ENCODE assay signal across 29 cellular contexts in the genomic region with DNA sequence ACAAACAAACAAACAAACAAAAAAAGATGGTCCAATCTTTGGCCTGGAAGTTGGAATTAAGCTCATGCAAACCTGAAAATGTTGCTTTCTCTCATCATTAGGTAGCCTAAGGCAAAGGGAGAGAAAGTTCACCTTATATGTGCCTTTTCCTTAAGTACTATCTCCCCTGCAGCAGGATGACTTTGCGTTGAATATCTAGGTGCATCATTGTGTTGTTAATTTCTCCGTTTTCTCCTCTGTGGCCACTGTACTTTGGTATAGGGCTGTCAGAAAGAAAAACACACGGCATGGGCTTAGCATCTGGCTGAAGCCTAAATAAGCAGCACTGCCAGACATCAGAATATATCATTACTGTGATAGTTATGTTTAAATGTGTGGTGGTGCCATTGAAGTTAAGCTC.
A peak's percentile ranks its signal among the peaks of the same experiment; 100 is the strongest.
DNase-seq lines count a peak whose midpoint lies in the region; ATAC-seq, FAIRE-seq and TF ChIP-seq lines count a peak whose summit lies in the region.
"Had no signal": no experiment of that assay in that cellular context is flagged by ENCODE, and none has a peak within 500 bp of the region (broad histone marks: within the 10 kb centered on the region; RNA-seq: fewer than 3 reads in every experiment).

No MANE protein-coding gene starts in this region.

- no peaks in the 10 kb centered on the region for H3K9me1 ChIP-seq in K562 (ENCODE audit: control insufficient read depth, insufficient read depth, low read length)

- peaks cover 8% of the 10 kb centered on the region for H3F3A ChIP-seq in SK-N-SH (replicated peaks; ENCODE audit: insufficient read depth)

- TF ChIP-seq EP300 in K562 (IDR thresholded peaks at IDR 0.05; ENCODE audit: low read length) (no peak), SK-N-SH (IDR thresholded peaks at IDR 0.05; ENCODE audit: borderline replicate concordance in 1 of 2, low read depth in 1 of 2, low read length in 1 of 2) (no peak)

- no peaks in the 10 kb centered on the region for H3K79me2 ChIP-seq in K562 (ENCODE audit: control insufficient read depth, insufficient read depth, low read length)
- H3K79me2 ChIP-seq in SK-N-SH (ENCODE audit: insufficient read depth): no peaks in the 10 kb centered on the region

- BruUV-seq in K562 (replicated peaks; lab: Mats Ljungman, UMichigan): no TSS peak

- no peak for TF ChIP-seq POLR2A in K562 (conservative IDR thresholded peaks at IDR 0.05)

- no peak overlapping the region for H3K9ac ChIP-seq in BLaER1 treated with 17β-estradiol and CSF1 and Interleukin-3, amounts not matched to agents 10 nM and 100 nM
- no peak overlapping the region for H3K9ac ChIP-seq in K562 (ENCODE audit: insufficient read depth in 1 of 2, low read depth in 2 of 2, low read length in 2 of 2)
- H3K9ac ChIP-seq in neuronal stem cell (ENCODE audit: low read depth, low read length, poor library complexity): no peak overlapping the region
- no peak overlapping the region for H3K9ac ChIP-seq in SK-N-SH

- CTCF ChIA-PET in K562 (lab: Yijun Ruan, JAX; ENCODE audit: low intra/inter-chr PET ratio) (no interaction called here), SK-N-SH (lab: Yijun Ruan, JAX) (interaction anchor here (1.0 kb wide), 1 partner anchor 175 kb away, joined by 3 read pairs; no protein-coding TSS in a partner anchor)

- H2AFZ ChIP-seq in K562 (ENCODE audit: low read depth, low read length) (peak overlapping the region; percentile 47; the same call in 1 of the 2 replicates), neuronal stem cell (ENCODE audit: low read length) (peak overlapping the region; percentile 53), SK-N-SH (ENCODE audit: low read depth) (no peak overlapping the region)

- no peak overlapping the region for H3K4ac ChIP-seq in neuronal stem cell (ENCODE audit: low read length)

- intact Hi-C loops in K562 (cut with micrococcal nuclease): loop anchor here (5.0 kb wide), 1 partner anchor 124 kb away; no protein-coding TSS in a partner anchor

- DNase-seq in NAMALWA (ENCODE audit: low spot score): peak; percentile 44
- DNase-seq in K562 (ENCODE audit: extremely low read depth in 1 of 4, low spot score in 3 of 4): no peak
- no peak for DNase-seq in neuronal stem cell (ENCODE audit: low spot score)
- no peak for DNase-seq in activated CD4-positive, alpha-beta T cell treated with anti-CD3 and anti-CD28 coated beads for 48 hours
- no peak for DNase-seq in UCSD-AML1 (lab: John Stamatoyannopoulos, UW; ENCODE audit: unreplicated experiment)
- DNase-seq in SK-N-SH: no peak
- DNase-seq: CD8-positive, alpha-beta T cell; DMS 273 treated with DMSO at 0.1 percent for 48 hours; DMS79 treated with DMSO at 0.1 percent for 48 hours; KG1; MM.1S; NCI-H1092; NCI-H1417 treated with DMSO at 0.1 percent for 48 hours; NCI-H1694 treated with DMSO at 0.1 percent for 48 hours; NCI-H2081; NCI-H2227 treated with DMSO at 0.1 percent for 48 hours; NCI-H510A; NCI-H69; OCI-M1; SIG-M5; SW 1271 had no signal

- FAIRE-seq in K562 (lab: Jason Lieb, UNC): no peak
- FAIRE-seq: GM12892, GM19239, H54, HepG2, RCC 7860 had no signal

- no peak overlapping the region for H2AK5ac ChIP-seq in neuronal stem cell (ENCODE audit: low read depth, low read length)

- no peaks in the 10 kb centered on the region for H4K20me1 ChIP-seq in BLaER1 treated with 17β-estradiol and CSF1 and Interleukin-3, amounts not matched to agents 10 nM and 100 nM
- H4K20me1 ChIP-seq in K562 (replicated peaks; ENCODE audit: control insufficient read depth, insufficient read depth, low read length): no peaks in the 10 kb centered on the region
- no peaks in the 10 kb centered on the region; the same call in 1 of the 2 replicates for H4K20me1 ChIP-seq in SK-N-SH (ENCODE audit: insufficient read depth)

- no peak overlapping the region for H4K91ac ChIP-seq in neuronal stem cell (ENCODE audit: low read depth, low read length, poor library complexity)

- no peak overlapping the region for H3K23ac ChIP-seq in neuronal stem cell (ENCODE audit: low read depth, low read length, poor library complexity)

- TF ChIP-seq CTCF in K562 (IDR thresholded peaks at IDR 0.05 in 2 of 3, conservative IDR thresholded peaks at IDR 0.05 in 1 of 3; ENCODE audit: insufficient read depth in 2 of 3, low read depth in 1 of 3, low read length in 3 of 3) (no peak), SK-N-SH (IDR thresholded peaks at IDR 0.05) (no peak)

- no peak overlapping the region for H3K14ac ChIP-seq in neuronal stem cell (ENCODE audit: low read length)

- H4K8ac ChIP-seq in neuronal stem cell (ENCODE audit: low read depth, low read length): no peak overlapping the region

- no peaks in the 10 kb centered on the region for H3K79me1 ChIP-seq in neuronal stem cell (ENCODE audit: low read depth, low read length)

- TF ChIP-seq RAD21 in K562 (CRISPR knock-in tag; conservative IDR thresholded peaks at IDR 0.05 in 1 of 2, IDR thresholded peaks at IDR 0.05 in 1 of 2) (no peak), SK-N-SH (IDR thresholded peaks at IDR 0.05; ENCODE audit: low read length) (no peak)

- peak overlapping the region in 2 of 11 experiments; percentile 1 to 15; a peak in 1 of 22 replicates for H3K27ac ChIP-seq in BLaER1 treated with 17β-estradiol and CSF1 and Interleukin-3, amounts not matched to agents 10 nM and 100 nM
- H3K27ac ChIP-seq in K562 (ENCODE audit: extremely low read depth, low read depth, low read length) (no peak overlapping the region), neuronal stem cell (replicated peaks; ENCODE audit: low read length) (no peak overlapping the region), SK-N-SH (ENCODE audit: low read depth in 2 of 2, low read length in 1 of 2) (no peak overlapping the region)
- H3K27ac ChIP-seq: C4-2B, SK-N-MC had no signal

- in situ Hi-C loops in K562 (cut with MboI): no loop called here

- H3K18ac ChIP-seq in neuronal stem cell (ENCODE audit: low read length): no peak overlapping the region

- H2BK15ac ChIP-seq in neuronal stem cell (ENCODE audit: low read length): no peak overlapping the region

- H2BK120ac ChIP-seq in neuronal stem cell (ENCODE audit: low read depth, low read length): no peak overlapping the region

- 31% methylated on average over 2 of the region's 3 CpGs for WGBS in K562 (ENCODE audit: insufficient coverage, low coverage, missing lambda C conversion rate)
- WGBS in neuronal stem cell (ENCODE audit: extremely low coverage in 2 of 2, insufficient read length in 2 of 2, insufficient replicate concordance in 1 of 2), 2 donors: no CpG with 5 or more reads among the region's 3 CpGs
- 79% methylated on average over 3 of the region's 3 CpGs for WGBS in SK-N-SH (ENCODE audit: low lambda C conversion rate)

- H3K4me3 ChIP-seq in BLaER1 treated with 17β-estradiol and CSF1 and Interleukin-3, amounts not matched to agents 10 nM and 100 nM: no peak overlapping the region
- no peak overlapping the region for H3K4me3 ChIP-seq in K562
- no peak overlapping the region for H3K4me3 ChIP-seq in neuronal stem cell (ENCODE audit: low read length in 2 of 2)
- no peak overlapping the region for H3K4me3 ChIP-seq in SK-N-SH (ENCODE audit: low read depth in 2 of 2, low read length in 1 of 2)
- H3K4me3 ChIP-seq: SK-N-MC had no signal

- ATAC-seq in K562: no peak
- ATAC-seq: CD8-positive, alpha-beta T cell; HepG2 had no signal

- H3K4me1 ChIP-seq in BLaER1 treated with 17β-estradiol and CSF1 and Interleukin-3, amounts not matched to agents 10 nM and 100 nM: peaks cover 33 to 60% (median 42%) of the 10 kb centered on the region in 10 experiments
- no peaks in the 10 kb centered on the region for H3K4me1 ChIP-seq in K562 (replicated peaks in 1 of 2; ENCODE audit: control insufficient read depth in 2 of 2, insufficient read depth in 2 of 2, low read length in 2 of 2)
- H3K4me1 ChIP-seq in neuronal stem cell (ENCODE audit: control insufficient read depth in 2 of 2, insufficient read depth in 1 of 2, low read depth in 1 of 2, low read length in 2 of 2): no peaks in the 10 kb centered on the region
- H3K4me1 ChIP-seq in SK-N-SH (ENCODE audit: control insufficient read depth in 1 of 2, insufficient read depth in 2 of 2, low read depth in 1 of 2, low read length in 1 of 2): peaks cover 0 to 11% of the 10 kb centered on the region in 2 experiments; a peak in 2 of 4 replicates

- POLR2A ChIA-PET in K562 (lab: Yijun Ruan, JAX): no interaction called here
- POLR2A ChIA-PET in SK-N-SH (lab: Yijun Ruan, JAX): no interaction called here

- no peak overlapping the region for H2BK5ac ChIP-seq in neuronal stem cell (ENCODE audit: low read length)

- H2BK12ac ChIP-seq in neuronal stem cell (ENCODE audit: low read length): no peak overlapping the region

- peak overlapping the region; percentile 18 to 61 (median 44); a peak in 17 of 22 replicates for H3K4me2 ChIP-seq in BLaER1 treated with 17β-estradiol and CSF1 and Interleukin-3, amounts not matched to agents 10 nM and 100 nM
- H3K4me2 ChIP-seq in K562 (ENCODE audit: insufficient read depth, low read length): no peak overlapping the region
- no peak overlapping the region for H3K4me2 ChIP-seq in neuronal stem cell (ENCODE audit: insufficient read depth, low read length, poor library complexity, severe bottlenecking)
- H3K4me2 ChIP-seq in SK-N-SH: no peak overlapping the region

- peaks cover 15 to 38% (median 30%) of the 10 kb centered on the region in 11 experiments for H3K9me3 ChIP-seq in BLaER1 treated with 17β-estradiol and CSF1 and Interleukin-3, amounts not matched to agents 10 nM and 100 nM (replicated peaks in 1 of 11)
- H3K9me3 ChIP-seq in K562 (replicated peaks; ENCODE audit: control insufficient read depth, insufficient read depth, low read depth, low read length) (no peaks in the 10 kb centered on the region), neuronal stem cell (replicated peaks in 1 of 2; ENCODE audit: control insufficient read depth in 2 of 2, insufficient read depth in 1 of 2, low read depth in 1 of 2, low read length in 2 of 2) (peaks cover 0 to 11% of the 10 kb centered on the region in 2 donors), SK-N-SH (no peaks in the 10 kb centered on the region)

- no peaks in the 10 kb centered on the region for H3K36me3 ChIP-seq in BLaER1 treated with 17β-estradiol and CSF1 and Interleukin-3, amounts not matched to agents 10 nM and 100 nM
- H3K36me3 ChIP-seq in K562 (ENCODE audit: control insufficient read depth, insufficient read depth, low read length) (no peaks in the 10 kb centered on the region), neuronal stem cell (replicated peaks in 1 of 2; ENCODE audit: control insufficient read depth in 2 of 2, insufficient read depth in 2 of 2, low read length in 2 of 2) (no peaks in the 10 kb centered on the region), SK-N-SH (replicated peaks in 1 of 2; ENCODE audit: control insufficient read depth in 1 of 2, insufficient read depth in 2 of 2, low read length in 1 of 2) (no peaks in the 10 kb centered on the region)

- no peaks in the 10 kb centered on the region for H3K9me2 ChIP-seq in SK-N-SH

- H3K27me3 ChIP-seq in BLaER1 treated with 17β-estradiol and CSF1 and Interleukin-3, amounts not matched to agents 10 nM and 100 nM: no peaks in the 10 kb centered on the region
- no peaks in the 10 kb centered on the region for H3K27me3 ChIP-seq in K562 (ENCODE audit: control insufficient read depth in 2 of 2, insufficient read depth in 2 of 2, low read length in 2 of 2)
- H3K27me3 ChIP-seq in neuronal stem cell (ENCODE audit: control insufficient read depth in 3 of 3, insufficient read depth in 3 of 3, low read depth in 1 of 3, low read length in 3 of 3): no peaks in the 10 kb centered on the region
- H3K27me3 ChIP-seq in SK-N-SH (ENCODE audit: insufficient read depth): no peaks in the 10 kb centered on the region

TF ChIP-seq in SK-N-SH, 30 proteins besides CTCF, POLR2A, EP300 and RAD21 (continues in another document):
- no peak for TF ChIP-seq TCF12 (IDR thresholded peaks at IDR 0.05)

Comparison
In these comparisons a context has a peak if more than half of its experiments do, and no peak if none do; other contexts are left out.
1. H3K4me2 ChIP-seq: peak in BLaER1 treated with 17β-estradiol and CSF1 and Interleukin-3, amounts not matched to agents 10 nM and 100 nM (11 of 11); none in K562 (single experiment), neuronal stem cell (single experiment) and SK-N-SH (single experiment).